ENCODE assay signal across 4 cellular contexts in genomic region chr16:20430480-20430879, GRCh38. TPM values are rescaled to one million over a fixed set of nuclear protein-coding genes. Genes with fewer than 3 reads are reported as not detected.
"Had no signal": no experiment of that assay in that cellular context is flagged by ENCODE, and none has a peak within 500 bp of the region (broad histone marks: within the 10 kb centered on the region; RNA-seq: fewer than 3 reads in every experiment).

No MANE protein-coding gene starts in this region.

RNA-seq across cellular contexts. Expression of gene ACSM2A, which starts 20.8 kb away (rescaled TPM):
- total RNA-seq: HT-29, HT1080, IMR-90 had no signal
- polyA plus RNA-seq: IgD-negative memory B cell, IMR-90 had no signal

RNA-seq across cellular contexts. Expression of gene ACSM5, which starts 21.1 kb away (rescaled TPM):
- total RNA-seq: HT-29, HT1080, IMR-90 had no signal
- polyA plus RNA-seq: IgD-negative memory B cell, IMR-90 had no signal

RNA-seq across cellular contexts. Expression of gene PDILT, which starts 25.9 kb away (rescaled TPM):
- total RNA-seq: HT-29, HT1080, IMR-90 had no signal
- polyA plus RNA-seq: IgD-negative memory B cell, IMR-90 had no signal
